Comparison of ENCODE assay signal across 8 cellular contexts in genomic region chr2:175282300-175282699, GRCh38.
DNase-seq lines count a peak whose midpoint lies in the region; ATAC-seq and TF ChIP-seq lines count a peak whose summit lies in the region.

No MANE protein-coding gene starts in this region.

- no peaks in the 10 kb centered on the region for H3K79me2 ChIP-seq in KMS-11 (ENCODE audit: insufficient read depth, low read depth)
- H3K79me2 ChIP-seq in fibroblast of lung (ENCODE audit: control insufficient read depth, insufficient read depth, low read length), result no peaks in the 10 kb centered on the region

- POLR2A ChIA-PET in Panc1 (lab: Charles Lee), result no interaction called here

- H3K4me2 ChIP-seq in KMS-11 (no peak overlapping the region), fibroblast of lung (ENCODE audit: extremely low read depth, insufficient read depth, low read length) (no peak overlapping the region)

- H3K9ac ChIP-seq in KMS-11, result no peak overlapping the region
- H3K9ac ChIP-seq in fibroblast of lung (ENCODE audit: insufficient read depth, low read length), result no peak overlapping the region

- H3K9me3 ChIP-seq in Panc1 (ENCODE audit: control insufficient read depth, insufficient read depth, low read depth, low read length), result no peaks in the 10 kb centered on the region
- H3K9me3 ChIP-seq in fibroblast of lung (ENCODE audit: control insufficient read depth, insufficient read depth, low read depth, low read length), result no peaks in the 10 kb centered on the region

- peak; percentile 58 for ATAC-seq in GM18858 (IDR thresholded peaks at IDR 0.05; ENCODE audit: unreplicated experiment)
- ATAC-seq in Panc1, result peak; percentile 82

- no peaks in the 10 kb centered on the region for H3K36me3 ChIP-seq in KMS-11 (ENCODE audit: insufficient read depth)
- H3K36me3 ChIP-seq in Panc1 (ENCODE audit: control insufficient read depth, insufficient read depth, low read length), result no peaks in the 10 kb centered on the region
- no peaks in the 10 kb centered on the region for H3K36me3 ChIP-seq in fibroblast of lung (ENCODE audit: control insufficient read depth, insufficient read depth, low read length)

- H3K4me3 ChIP-seq in KMS-11 (IDR thresholded peaks at IDR 0.05; ENCODE audit: insufficient read depth, low read depth, low read length) (no peak overlapping the region), Panc1 (ENCODE audit: low read depth in 2 of 2, low read length in 2 of 2) (no peak overlapping the region), fibroblast of lung (replicated peaks in 1 of 4; ENCODE audit: control extremely low read depth in 1 of 4, insufficient read depth in 1 of 4, low read depth in 3 of 4, low read length in 4 of 4) (no peak overlapping the region)

- H2AFZ ChIP-seq in KMS-11 (ENCODE audit: low read depth), result no peak overlapping the region
- no peak overlapping the region for H2AFZ ChIP-seq in fibroblast of lung (ENCODE audit: low read length)

- BruUV-seq in Panc1 (replicated peaks; lab: Mats Ljungman, UMichigan), result no TSS peak

- peak; percentile 42 for DNase-seq in AG20443 (ENCODE audit: low spot score)
- DNase-seq in Panc1 (ENCODE audit: low read depth, low spot score), result peak; percentile 12
- peak; percentile 25 to 54 for DNase-seq in fibroblast of lung (ENCODE audit: low read depth in 2 of 2)
- DNase-seq in pons (ENCODE audit: low spot score), result peak; percentile 25
- DNase-seq in T1000 (lab: John Stamatoyannopoulos, UW), result no peak
- no peak for DNase-seq in T-helper 2 cell treated with Interferon-gamma antibody and Interleukin-4, amounts not matched to agents 5 μg/mL and 100 μg/mL, for 36 hours (ENCODE audit: low spot score)

- H3K27me3 ChIP-seq in KMS-11 (ENCODE audit: insufficient read depth, low read depth), result no peaks in the 10 kb centered on the region
- H3K27me3 ChIP-seq in Panc1 (ENCODE audit: control insufficient read depth, insufficient read depth, low read length), result peaks cover 14% of the 10 kb centered on the region; the same call in 1 of the 2 replicates
- H3K27me3 ChIP-seq in fibroblast of lung (ENCODE audit: control insufficient read depth, insufficient read depth, low read length), result peaks cover 3% of the 10 kb centered on the region

- H3K27ac Mint-ChIP-seq in T-helper 2 cell treated with Interferon-gamma antibody and Interleukin-4, amounts not matched to agents 5 μg/mL and 100 μg/mL, for 36 hours, result no peak overlapping the region

- H3K4me1 ChIP-seq in KMS-11 (ENCODE audit: low read depth, poor library complexity, severe bottlenecking) (no peaks in the 10 kb centered on the region), Panc1 (ENCODE audit: control insufficient read depth, insufficient read depth, low read length) (no peaks in the 10 kb centered on the region), fibroblast of lung (ENCODE audit: control insufficient read depth, extremely low read depth, insufficient read depth, low read length) (no peaks in the 10 kb centered on the region)

- in situ Hi-C loops in Panc1 (cut with HindIII; ENCODE audit: low pct_unique_long_range_greater_than_20kb, low sequenced_read_pairs), result no loop called here

- no peaks in the 10 kb centered on the region for H4K20me1 ChIP-seq in KMS-11 (ENCODE audit: insufficient read depth)
- H4K20me1 ChIP-seq in fibroblast of lung (ENCODE audit: control insufficient read depth, extremely low read depth, insufficient read depth, low read length), result peaks cover 3% of the 10 kb centered on the region

- no peaks in the 10 kb centered on the region for H3K4me1 Mint-ChIP-seq in T-helper 2 cell treated with Interferon-gamma antibody and Interleukin-4, amounts not matched to agents 5 μg/mL and 100 μg/mL, for 36 hours (ENCODE audit: low read depth)

- no peaks in the 10 kb centered on the region for H3K9me3 Mint-ChIP-seq in T-helper 2 cell treated with Interferon-gamma antibody and Interleukin-4, amounts not matched to agents 5 μg/mL and 100 μg/mL, for 36 hours

- H3K36me3 Mint-ChIP-seq in T-helper 2 cell treated with Interferon-gamma antibody and Interleukin-4, amounts not matched to agents 5 μg/mL and 100 μg/mL, for 36 hours (ENCODE audit: low read depth), result no peaks in the 10 kb centered on the region

- H3K27me3 Mint-ChIP-seq in T-helper 2 cell treated with Interferon-gamma antibody and Interleukin-4, amounts not matched to agents 5 μg/mL and 100 μg/mL, for 36 hours (ENCODE audit: low read depth), result peaks cover 18% of the 10 kb centered on the region

- intact Hi-C loops in Panc1 (cut with micrococcal nuclease; ENCODE audit: unreplicated experiment), result loop anchor here (5.0 to 10.0 kb wide), 2 partner anchors 80 to 247 kb away; no protein-coding TSS in a partner anchor

- H3K27ac ChIP-seq in KMS-11, result no peak overlapping the region
- no peak overlapping the region for H3K27ac ChIP-seq in Panc1 (ENCODE audit: low read length)
- H3K27ac ChIP-seq in fibroblast of lung (ENCODE audit: insufficient read depth, low read length), result no peak overlapping the region

- CTCF ChIA-PET in Panc1 (lab: Charles Lee), result interaction anchor here (1.3 kb wide), 1 partner anchor 31 kb away, joined by 5 read pairs; no protein-coding TSS in a partner anchor

- TF ChIP-seq CTCF in KMS-11 (conservative IDR thresholded peaks at IDR 0.05; ENCODE audit: low read depth, low read length), result peak; percentile 80
- peak; percentile 61; the same call in 1 of the 2 replicates for TF ChIP-seq CTCF in Panc1 (IDR thresholded peaks at IDR 0.05)
- TF ChIP-seq CTCF in fibroblast of lung (conservative IDR thresholded peaks at IDR 0.05 in 1 of 2, IDR thresholded peaks at IDR 0.05 in 1 of 2; ENCODE audit: low read depth in 1 of 2, low read length in 2 of 2), result peak; percentile 41 to 52

- H3K4me3 Mint-ChIP-seq in T-helper 2 cell treated with Interferon-gamma antibody and Interleukin-4, amounts not matched to agents 5 μg/mL and 100 μg/mL, for 36 hours, result no peak overlapping the region

Comparison
In these comparisons a context has a peak if more than half of its experiments do, and no peak if none do; other contexts are left out.
1. DNase-seq: peak in AG20443 (single experiment), Panc1 (single experiment), fibroblast of lung (2 of 2) and pons (single experiment); none in T1000 (single experiment) and T-helper 2 cell treated with Interferon-gamma antibody and Interleukin-4, amounts not matched to agents 5 μg/mL and 100 μg/mL, for 36 hours (single experiment).
2. Peak in every context shown above with its lines, with median percentiles within 50 percentile points of each other: CTCF ChIP-seq.